Comparison of ENCODE assay signal across 1 cellular context in the genomic region with DNA sequence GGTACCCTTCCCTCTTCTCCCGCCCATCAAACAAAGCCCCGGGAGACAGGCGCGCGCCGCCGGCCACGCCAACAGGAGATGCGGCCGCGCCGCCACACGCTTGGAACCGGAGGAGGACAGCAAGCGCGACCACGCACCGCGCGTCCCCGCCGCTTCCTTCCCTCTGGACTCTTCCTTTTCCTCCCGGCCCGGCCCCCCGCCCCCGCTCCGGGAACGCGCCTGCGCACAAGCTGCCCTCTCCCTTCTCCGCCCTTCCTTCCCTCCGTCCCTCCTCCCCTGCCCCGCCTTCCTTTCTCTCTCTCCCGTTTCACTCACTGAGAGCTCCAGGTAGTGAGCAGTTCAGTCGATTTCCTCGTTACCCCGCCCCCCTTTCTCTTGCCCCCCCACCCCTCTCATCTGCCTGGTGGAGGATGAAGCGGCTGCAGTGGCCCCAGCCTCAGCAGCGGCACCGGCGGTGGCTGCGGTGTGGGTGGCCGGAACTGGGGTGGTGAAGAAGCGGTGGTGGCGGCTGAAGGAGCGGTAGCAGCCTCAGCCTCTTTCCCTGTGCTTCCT.
TF ChIP-seq lines count a peak whose summit lies in the region.

A gene (plus strand): TSS at position 310 of the 552 bp plus-strand sequence. CDS start 569 bp downstream, outside the sequence.

TF ChIP-seq in K562, 482 proteins besides CTCF, POLR2A, EP300 and RAD21 (continued from another document and continues in another):
- TF ChIP-seq, protein P1, sequence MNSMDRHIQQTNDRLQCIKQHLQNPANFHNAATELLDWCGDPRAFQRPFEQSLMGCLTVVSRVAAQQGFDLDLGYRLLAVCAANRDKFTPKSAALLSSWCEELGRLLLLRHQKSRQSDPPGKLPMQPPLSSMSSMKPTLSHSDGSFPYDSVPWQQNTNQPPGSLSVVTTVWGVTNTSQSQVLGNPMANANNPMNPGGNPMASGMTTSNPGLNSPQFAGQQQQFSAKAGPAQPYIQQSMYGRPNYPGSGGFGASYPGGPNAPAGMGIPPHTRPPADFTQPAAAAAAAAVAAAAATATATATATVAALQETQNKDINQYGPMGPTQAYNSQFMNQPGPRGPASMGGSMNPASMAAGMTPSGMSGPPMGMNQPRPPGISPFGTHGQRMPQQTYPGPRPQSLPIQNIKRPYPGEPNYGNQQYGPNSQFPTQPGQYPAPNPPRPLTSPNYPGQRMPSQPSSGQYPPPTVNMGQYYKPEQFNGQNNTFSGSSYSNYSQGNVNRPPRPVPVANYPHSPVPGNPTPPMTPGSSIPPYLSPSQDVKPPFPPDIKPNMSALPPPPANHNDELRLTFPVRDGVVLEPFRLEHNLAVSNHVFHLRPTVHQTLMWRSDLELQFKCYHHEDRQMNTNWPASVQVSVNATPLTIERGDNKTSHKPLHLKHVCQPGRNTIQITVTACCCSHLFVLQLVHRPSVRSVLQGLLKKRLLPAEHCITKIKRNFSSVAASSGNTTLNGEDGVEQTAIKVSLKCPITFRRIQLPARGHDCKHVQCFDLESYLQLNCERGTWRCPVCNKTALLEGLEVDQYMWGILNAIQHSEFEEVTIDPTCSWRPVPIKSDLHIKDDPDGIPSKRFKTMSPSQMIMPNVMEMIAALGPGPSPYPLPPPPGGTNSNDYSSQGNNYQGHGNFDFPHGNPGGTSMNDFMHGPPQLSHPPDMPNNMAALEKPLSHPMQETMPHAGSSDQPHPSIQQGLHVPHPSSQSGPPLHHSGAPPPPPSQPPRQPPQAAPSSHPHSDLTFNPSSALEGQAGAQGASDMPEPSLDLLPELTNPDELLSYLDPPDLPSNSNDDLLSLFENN (IDR thresholded peaks at IDR 0.05; ENCODE audit: low read depth in 2 of 2, low read length in 2 of 2), result 0 out of 4 replicates have a peak, but pooled peaks of 1 of the 2 experiments have one; percentile 53
- TF ChIP-seq, protein P2, sequence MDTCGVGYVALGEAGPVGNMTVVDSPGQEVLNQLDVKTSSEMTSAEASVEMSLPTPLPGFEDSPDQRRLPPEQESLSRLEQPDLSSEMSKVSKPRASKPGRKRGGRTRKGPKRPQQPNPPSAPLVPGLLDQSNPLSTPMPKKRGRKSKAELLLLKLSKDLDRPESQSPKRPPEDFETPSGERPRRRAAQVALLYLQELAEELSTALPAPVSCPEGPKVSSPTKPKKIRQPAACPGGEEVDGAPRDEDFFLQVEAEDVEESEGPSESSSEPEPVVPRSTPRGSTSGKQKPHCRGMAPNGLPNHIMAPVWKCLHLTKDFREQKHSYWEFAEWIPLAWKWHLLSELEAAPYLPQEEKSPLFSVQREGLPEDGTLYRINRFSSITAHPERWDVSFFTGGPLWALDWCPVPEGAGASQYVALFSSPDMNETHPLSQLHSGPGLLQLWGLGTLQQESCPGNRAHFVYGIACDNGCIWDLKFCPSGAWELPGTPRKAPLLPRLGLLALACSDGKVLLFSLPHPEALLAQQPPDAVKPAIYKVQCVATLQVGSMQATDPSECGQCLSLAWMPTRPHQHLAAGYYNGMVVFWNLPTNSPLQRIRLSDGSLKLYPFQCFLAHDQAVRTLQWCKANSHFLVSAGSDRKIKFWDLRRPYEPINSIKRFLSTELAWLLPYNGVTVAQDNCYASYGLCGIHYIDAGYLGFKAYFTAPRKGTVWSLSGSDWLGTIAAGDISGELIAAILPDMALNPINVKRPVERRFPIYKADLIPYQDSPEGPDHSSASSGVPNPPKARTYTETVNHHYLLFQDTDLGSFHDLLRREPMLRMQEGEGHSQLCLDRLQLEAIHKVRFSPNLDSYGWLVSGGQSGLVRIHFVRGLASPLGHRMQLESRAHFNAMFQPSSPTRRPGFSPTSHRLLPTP (IDR thresholded peaks at IDR 0.05; ENCODE audit: borderline replicate concordance, extremely low read depth, insufficient read length), result no peak
- TF ChIP-seq CBFB (CRISPR knock-in tag; IDR thresholded peaks at IDR 0.05), result no peak
- TF ChIP-seq, protein P3, sequence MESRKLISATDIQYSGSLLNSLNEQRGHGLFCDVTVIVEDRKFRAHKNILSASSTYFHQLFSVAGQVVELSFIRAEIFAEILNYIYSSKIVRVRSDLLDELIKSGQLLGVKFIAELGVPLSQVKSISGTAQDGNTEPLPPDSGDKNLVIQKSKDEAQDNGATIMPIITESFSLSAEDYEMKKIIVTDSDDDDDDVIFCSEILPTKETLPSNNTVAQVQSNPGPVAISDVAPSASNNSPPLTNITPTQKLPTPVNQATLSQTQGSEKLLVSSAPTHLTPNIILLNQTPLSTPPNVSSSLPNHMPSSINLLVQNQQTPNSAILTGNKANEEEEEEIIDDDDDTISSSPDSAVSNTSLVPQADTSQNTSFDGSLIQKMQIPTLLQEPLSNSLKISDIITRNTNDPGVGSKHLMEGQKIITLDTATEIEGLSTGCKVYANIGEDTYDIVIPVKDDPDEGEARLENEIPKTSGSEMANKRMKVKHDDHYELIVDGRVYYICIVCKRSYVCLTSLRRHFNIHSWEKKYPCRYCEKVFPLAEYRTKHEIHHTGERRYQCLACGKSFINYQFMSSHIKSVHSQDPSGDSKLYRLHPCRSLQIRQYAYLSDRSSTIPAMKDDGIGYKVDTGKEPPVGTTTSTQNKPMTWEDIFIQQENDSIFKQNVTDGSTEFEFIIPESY (CRISPR knock-in tag; IDR thresholded peaks at IDR 0.05), result peak; percentile 37; the same call in 1 of the 2 replicates
- TF ChIP-seq, protein P4, sequence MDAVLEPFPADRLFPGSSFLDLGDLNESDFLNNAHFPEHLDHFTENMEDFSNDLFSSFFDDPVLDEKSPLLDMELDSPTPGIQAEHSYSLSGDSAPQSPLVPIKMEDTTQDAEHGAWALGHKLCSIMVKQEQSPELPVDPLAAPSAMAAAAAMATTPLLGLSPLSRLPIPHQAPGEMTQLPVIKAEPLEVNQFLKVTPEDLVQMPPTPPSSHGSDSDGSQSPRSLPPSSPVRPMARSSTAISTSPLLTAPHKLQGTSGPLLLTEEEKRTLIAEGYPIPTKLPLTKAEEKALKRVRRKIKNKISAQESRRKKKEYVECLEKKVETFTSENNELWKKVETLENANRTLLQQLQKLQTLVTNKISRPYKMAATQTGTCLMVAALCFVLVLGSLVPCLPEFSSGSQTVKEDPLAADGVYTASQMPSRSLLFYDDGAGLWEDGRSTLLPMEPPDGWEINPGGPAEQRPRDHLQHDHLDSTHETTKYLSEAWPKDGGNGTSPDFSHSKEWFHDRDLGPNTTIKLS (IDR thresholded peaks at IDR 0.05; ENCODE audit: borderline replicate concordance, low read depth), result 0 out of 2 replicates have a peak, but pooled peaks have one; percentile 32
- TF ChIP-seq PTRF (tag; IDR thresholded peaks at IDR 0.05), result no peak
- 0 out of 2 replicates have a peak, but pooled peaks have one; percentile 12 for TF ChIP-seq NR3C1 (CRISPR knock-in tag; IDR thresholded peaks at IDR 0.05)
- TF ChIP-seq ZEB2 (IDR thresholded peaks at IDR 0.05), result no peak
- peak; percentile 75 for TF ChIP-seq TAF1 (IDR thresholded peaks at IDR 0.05; ENCODE audit: control insufficient read depth, extremely low read depth, insufficient read depth, low read length, severe bottlenecking)
- TF ChIP-seq CTBP1 (IDR thresholded peaks at IDR 0.05; ENCODE audit: borderline replicate concordance), result peak; percentile 83
- peak; percentile 56; the same call in 1 of the 2 replicates for TF ChIP-seq ETV1 (tag; conservative IDR thresholded peaks at IDR 0.05; ENCODE audit: low read depth)
- TF ChIP-seq ZNF431 (CRISPR knock-in tag; IDR thresholded peaks at IDR 0.05), result no peak
- no peak for TF ChIP-seq ZNF140 (CRISPR knock-in tag; IDR thresholded peaks at IDR 0.05)
- TF ChIP-seq, protein P5, sequence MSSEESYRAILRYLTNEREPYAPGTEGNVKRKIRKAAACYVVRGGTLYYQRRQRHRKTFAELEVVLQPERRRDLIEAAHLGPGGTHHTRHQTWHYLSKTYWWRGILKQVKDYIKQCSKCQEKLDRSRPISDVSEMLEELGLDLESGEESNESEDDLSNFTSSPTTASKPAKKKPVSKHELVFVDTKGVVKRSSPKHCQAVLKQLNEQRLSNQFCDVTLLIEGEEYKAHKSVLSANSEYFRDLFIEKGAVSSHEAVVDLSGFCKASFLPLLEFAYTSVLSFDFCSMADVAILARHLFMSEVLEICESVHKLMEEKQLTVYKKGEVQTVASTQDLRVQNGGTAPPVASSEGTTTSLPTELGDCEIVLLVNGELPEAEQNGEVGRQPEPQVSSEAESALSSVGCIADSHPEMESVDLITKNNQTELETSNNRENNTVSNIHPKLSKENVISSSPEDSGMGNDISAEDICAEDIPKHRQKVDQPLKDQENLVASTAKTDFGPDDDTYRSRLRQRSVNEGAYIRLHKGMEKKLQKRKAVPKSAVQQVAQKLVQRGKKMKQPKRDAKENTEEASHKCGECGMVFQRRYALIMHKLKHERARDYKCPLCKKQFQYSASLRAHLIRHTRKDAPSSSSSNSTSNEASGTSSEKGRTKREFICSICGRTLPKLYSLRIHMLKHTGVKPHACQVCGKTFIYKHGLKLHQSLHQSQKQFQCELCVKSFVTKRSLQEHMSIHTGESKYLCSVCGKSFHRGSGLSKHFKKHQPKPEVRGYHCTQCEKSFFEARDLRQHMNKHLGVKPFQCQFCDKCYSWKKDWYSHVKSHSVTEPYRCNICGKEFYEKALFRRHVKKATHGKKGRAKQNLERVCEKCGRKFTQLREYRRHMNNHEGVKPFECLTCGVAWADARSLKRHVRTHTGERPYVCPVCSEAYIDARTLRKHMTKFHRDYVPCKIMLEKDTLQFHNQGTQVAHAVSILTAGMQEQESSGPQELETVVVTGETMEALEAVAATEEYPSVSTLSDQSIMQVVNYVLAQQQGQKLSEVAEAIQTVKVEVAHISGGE (CRISPR knock-in tag; IDR thresholded peaks at IDR 0.05), result peak in 2 of 3 experiments; percentile 41 to 93; a peak in 4 of 6 replicates
- peak; percentile 83 for TF ChIP-seq POLR2B (IDR thresholded peaks at IDR 0.05; ENCODE audit: low read depth, partially characterized antibody)
- peak; percentile 56 for TF ChIP-seq ATF7 (IDR thresholded peaks at IDR 0.05)
- TF ChIP-seq, protein P6, sequence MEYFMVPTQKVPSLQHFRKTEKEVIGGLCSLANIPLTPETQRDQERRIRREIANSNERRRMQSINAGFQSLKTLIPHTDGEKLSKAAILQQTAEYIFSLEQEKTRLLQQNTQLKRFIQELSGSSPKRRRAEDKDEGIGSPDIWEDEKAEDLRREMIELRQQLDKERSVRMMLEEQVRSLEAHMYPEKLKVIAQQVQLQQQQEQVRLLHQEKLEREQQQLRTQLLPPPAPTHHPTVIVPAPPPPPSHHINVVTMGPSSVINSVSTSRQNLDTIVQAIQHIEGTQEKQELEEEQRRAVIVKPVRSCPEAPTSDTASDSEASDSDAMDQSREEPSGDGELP (CRISPR knock-in tag; IDR thresholded peaks at IDR 0.05; ENCODE audit: borderline replicate concordance), result peak; percentile 65; the same call in 1 of the 2 replicates
- peak; percentile 66; the same call in 1 of the 2 replicates for TF ChIP-seq GABPB1 (CRISPR knock-in tag; IDR thresholded peaks at IDR 0.05)
- no peak for TF ChIP-seq ZNF316 (IDR thresholded peaks at IDR 0.05)
- TF ChIP-seq RFX1 (IDR thresholded peaks at IDR 0.05), result no peak
- 0 out of 2 replicates have a peak, but pooled peaks have one; percentile 0 for TF ChIP-seq NCOA1 (IDR thresholded peaks at IDR 0.05; ENCODE audit: low read depth)
- no peak for TF ChIP-seq DACH1 (IDR thresholded peaks at IDR 0.05; ENCODE audit: partially characterized antibody)
- no peak for TF ChIP-seq RHOXF2B (CRISPR knock-in tag; conservative IDR thresholded peaks at IDR 0.05)
- TF ChIP-seq, protein P7, sequence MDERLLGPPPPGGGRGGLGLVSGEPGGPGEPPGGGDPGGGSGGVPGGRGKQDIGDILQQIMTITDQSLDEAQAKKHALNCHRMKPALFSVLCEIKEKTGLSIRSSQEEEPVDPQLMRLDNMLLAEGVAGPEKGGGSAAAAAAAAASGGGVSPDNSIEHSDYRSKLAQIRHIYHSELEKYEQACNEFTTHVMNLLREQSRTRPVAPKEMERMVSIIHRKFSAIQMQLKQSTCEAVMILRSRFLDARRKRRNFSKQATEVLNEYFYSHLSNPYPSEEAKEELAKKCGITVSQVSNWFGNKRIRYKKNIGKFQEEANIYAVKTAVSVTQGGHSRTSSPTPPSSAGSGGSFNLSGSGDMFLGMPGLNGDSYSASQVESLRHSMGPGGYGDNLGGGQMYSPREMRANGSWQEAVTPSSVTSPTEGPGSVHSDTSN (CRISPR knock-in tag; IDR thresholded peaks at IDR 0.05; ENCODE audit: low read depth), result no peak
- TF ChIP-seq, protein P7 (tag; conservative IDR thresholded peaks at IDR 0.05; ENCODE audit: low read depth), result no peak
- peak in 1 of 2 experiments; percentile 39; a peak in 1 of 4 replicates for TF ChIP-seq TEAD1 (CRISPR knock-in tag; IDR thresholded peaks at IDR 0.05)
- peak; percentile 79; the same call in 1 of the 2 replicates for TF ChIP-seq MBD2 (IDR thresholded peaks at IDR 0.05; ENCODE audit: borderline replicate concordance, low read depth)
- TF ChIP-seq TBP (optimal IDR thresholded peaks at IDR 0.05; ENCODE audit: low read depth, low read length), result peak; percentile 78
- TF ChIP-seq ZBTB7A (IDR thresholded peaks at IDR 0.05; ENCODE audit: borderline replicate concordance, control insufficient read depth, low read depth, low read length), result peak; percentile 24; the same call in 1 of the 2 replicates
- TF ChIP-seq RNF2 (IDR thresholded peaks at IDR 0.05), result peak; percentile 19; the same call in 1 of the 2 replicates
- peak; percentile 89 for TF ChIP-seq POLR2H (tag; IDR thresholded peaks at IDR 0.05; ENCODE audit: low read depth)
- TF ChIP-seq, protein P8, sequence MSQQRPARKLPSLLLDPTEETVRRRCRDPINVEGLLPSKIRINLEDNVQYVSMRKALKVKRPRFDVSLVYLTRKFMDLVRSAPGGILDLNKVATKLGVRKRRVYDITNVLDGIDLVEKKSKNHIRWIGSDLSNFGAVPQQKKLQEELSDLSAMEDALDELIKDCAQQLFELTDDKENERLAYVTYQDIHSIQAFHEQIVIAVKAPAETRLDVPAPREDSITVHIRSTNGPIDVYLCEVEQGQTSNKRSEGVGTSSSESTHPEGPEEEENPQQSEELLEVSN (IDR thresholded peaks at IDR 0.05; ENCODE audit: borderline replicate concordance in 1 of 2, extremely low read depth in 1 of 2, insufficient read depth in 1 of 2, insufficient read length in 1 of 2, low read depth in 1 of 2, low read length in 1 of 2, poor library complexity in 1 of 2, severe bottlenecking in 1 of 2), result peak; percentile 62 to 81
- TF ChIP-seq PHF8 (IDR thresholded peaks at IDR 0.05; ENCODE audit: borderline replicate concordance, low read length), result peak; percentile 91
- peak in 1 of 2 experiments; percentile 11; a peak in 1 of 4 replicates for TF ChIP-seq TBL1XR1 (IDR thresholded peaks at IDR 0.05; ENCODE audit: low read length in 2 of 2)
- peak; percentile 84; the same call in 1 of the 2 replicates for TF ChIP-seq EP400 (IDR thresholded peaks at IDR 0.05)
- peak; percentile 96 for TF ChIP-seq SUPT5H (IDR thresholded peaks at IDR 0.05)
